In genomic region chr2:79621252-79621651, GRCh38 we compare ENCODE assay signal across 2 cellular contexts.
A peak's percentile ranks its signal among the peaks of the same experiment; 100 is the strongest.
TF ChIP-seq lines count a peak whose summit lies in the region.

No MANE protein-coding gene starts in this region.

TF ChIP-seq in A549, 52 proteins besides CTCF, POLR2A, EP300 and RAD21:
- TF ChIP-seq CEBPB (IDR thresholded peaks at IDR 0.05): peak; percentile 42 to 61; a peak in 3 of 4 replicates
- no peak for TF ChIP-seq FOSL2 (IDR thresholded peaks at IDR 0.05)
- no peak for TF ChIP-seq FOSL2 (CRISPR knock-in tag; IDR thresholded peaks at IDR 0.05)

TF ChIP-seq in IMR-90, 13 proteins besides CTCF, POLR2A, EP300 and RAD21:
- TF ChIP-seq CEBPB (IDR thresholded peaks at IDR 0.05; ENCODE audit: low read depth, low read length) (peak; percentile 58), FOS (IDR thresholded peaks at IDR 0.05; ENCODE audit: low read depth, low read length) (no peak)
